19 cellular contexts compared by ENCODE assay signal in genomic region chr6:162963861-162964260, GRCh38.
"Had no signal": no experiment of that assay in that cellular context is flagged by ENCODE, and none has a peak within 500 bp of the region (broad histone marks: within the 10 kb centered on the region; RNA-seq: fewer than 3 reads in every experiment).

No MANE protein-coding gene starts in this region.

- H3K4me1 Mint-ChIP-seq: activated naive CD8-positive, alpha-beta T cell treated with anti-CD3 and anti-CD28 coated beads, Interleukin-2, amount 50 U/mL, for 24 hours; naive thymus-derived CD8-positive, alpha-beta T cell had no signal

- H3K27ac ChIP-seq: ascending aorta, colonic mucosa, gastroesophageal sphincter, left lung, neutrophil, tibial nerve, uterus had no signal

- H3K27ac Mint-ChIP-seq: activated naive CD4-positive, alpha-beta T cell treated with anti-CD3 and anti-CD28 coated beads for 36 hours; activated naive CD8-positive, alpha-beta T cell treated with anti-CD3 and anti-CD28 coated beads, Interleukin-2, amount 50 U/mL, for 24 hours; naive thymus-derived CD8-positive, alpha-beta T cell had no signal

- H3K4me3 ChIP-seq: ascending aorta, colonic mucosa, gastroesophageal sphincter, left lung, mucosa of descending colon, skin epidermis, tibial nerve, uterus had no signal

- H3K27me3 ChIP-seq: ascending aorta, colonic mucosa, gastroesophageal sphincter, left lung, neutrophil, tibial nerve, uterus had no signal

- H3K4me3 Mint-ChIP-seq: activated naive CD4-positive, alpha-beta T cell treated with anti-CD3 and anti-CD28 coated beads for 36 hours; activated naive CD8-positive, alpha-beta T cell treated with anti-CD3 and anti-CD28 coated beads, Interleukin-2, amount 50 U/mL, for 24 hours; naive thymus-derived CD8-positive, alpha-beta T cell had no signal

- DNase-seq: activated CD4-positive, alpha-beta T cell treated with anti-CD3 and anti-CD28 coated beads, Interleukin-2, amount 50 U/mL, for 1 hour; activated CD4-positive, CD25-positive, alpha-beta regulatory T cell; activated naive CD4-positive, alpha-beta T cell treated with anti-CD3 and anti-CD28 coated beads for 36 hours; activated naive CD8-positive, alpha-beta T cell treated with anti-CD3 and anti-CD28 coated beads, Interleukin-2, amount 50 U/mL, for 24 hours; colonic mucosa; left lung; mammary epithelial cell; mucosa of descending colon; naive thymus-derived CD8-positive, alpha-beta T cell; posterior cingulate gyrus; stimulated activated CD4-positive, alpha-beta T cell treated with anti-CD3 and anti-CD28 coated beads, Interleukin-4, amount 100 ng/mL, for 24 hours; stimulated activated naive CD4-positive, alpha-beta T cell; substantia nigra; uterus had no signal

- H3K27me3 Mint-ChIP-seq: activated naive CD8-positive, alpha-beta T cell treated with anti-CD3 and anti-CD28 coated beads, Interleukin-2, amount 50 U/mL, for 24 hours had no signal

- H3K4me1 ChIP-seq: ascending aorta, colonic mucosa, gastroesophageal sphincter, left lung, uterus had no signal

- H3K9me3 ChIP-seq: ascending aorta, colonic mucosa, gastroesophageal sphincter, mucosa of descending colon, neutrophil, tibial nerve, uterus had no signal

- H3K36me3 ChIP-seq: ascending aorta, colonic mucosa, gastroesophageal sphincter, left lung, neutrophil, tibial nerve, uterus had no signal

- ATAC-seq: activated naive CD8-positive, alpha-beta T cell treated with anti-CD3 and anti-CD28 coated beads, Interleukin-2, amount 50 U/mL, for 24 hours; mucosa of descending colon; naive thymus-derived CD8-positive, alpha-beta T cell had no signal
